21 cellular contexts compared by ENCODE assay signal in the genomic region with DNA sequence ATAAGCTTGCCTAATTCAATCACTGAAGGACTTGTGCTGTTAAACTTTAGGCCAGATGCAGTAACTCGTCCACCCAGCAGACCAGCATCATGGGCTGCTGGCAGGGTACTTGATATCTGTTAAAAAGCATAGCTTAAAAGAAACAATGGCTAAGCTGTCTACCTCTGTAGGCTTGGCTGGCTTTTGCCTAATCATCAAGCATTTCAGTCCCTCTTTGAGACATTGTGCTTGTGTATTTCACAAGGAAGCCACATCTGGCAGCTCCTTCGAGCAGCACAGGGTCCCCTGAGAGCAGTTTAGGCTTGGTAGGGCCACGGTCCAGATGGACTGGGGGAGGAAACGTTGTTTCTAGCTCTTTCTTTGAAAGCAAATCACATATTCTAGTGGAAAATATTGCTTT.
DNase-seq lines count a peak whose midpoint lies in the region; TF ChIP-seq lines count a peak whose summit lies in the region.
"Had no signal": no experiment of that assay in that cellular context is flagged by ENCODE, and none has a peak within 500 bp of the region (broad histone marks: within the 10 kb centered on the region; RNA-seq: fewer than 3 reads in every experiment).

No MANE protein-coding gene starts in this region.

- intact Hi-C loops in A673 (cut with micrococcal nuclease; ENCODE audit: unreplicated experiment): no loop called here

- no peaks in the 10 kb centered on the region for H3K36me3 Mint-ChIP-seq in nephron (ENCODE audit: low read depth)
- H3K36me3 Mint-ChIP-seq: CD14-positive monocyte, IgD-negative memory B cell had no signal

- no peaks in the 10 kb centered on the region for H3K9me3 Mint-ChIP-seq in nephron

- H3K4me3 ChIP-seq in A673 (ENCODE audit: low read depth, low read length, poor library complexity, severe bottlenecking): no peak overlapping the region
- no peak overlapping the region for H3K4me3 ChIP-seq in BLaER1 treated with 17β-estradiol and CSF1 and Interleukin-3, amounts not matched to agents 10 nM and 100 nM
- H3K4me3 ChIP-seq: MG63, PC-9, SJCRH30 had no signal

- H3K9ac ChIP-seq in BLaER1 treated with 17β-estradiol and CSF1 and Interleukin-3, amounts not matched to agents 10 nM and 100 nM: peak overlapping the region in 6 of 11 experiments; percentile 22 to 73 (median 62); a peak in 11 of 22 replicates

- no peaks in the 10 kb centered on the region for H3K9me3 ChIP-seq in A673 (ENCODE audit: low read depth, low read length, poor library complexity, severe bottlenecking)
- H3K9me3 ChIP-seq in BLaER1 treated with 17β-estradiol and CSF1 and Interleukin-3, amounts not matched to agents 10 nM and 100 nM (replicated peaks in 1 of 11): no peaks in the 10 kb centered on the region
- H3K9me3 ChIP-seq: MG63 had no signal

- peaks cover 4% of the 10 kb centered on the region for H3K4me1 ChIP-seq in A673 (ENCODE audit: insufficient read depth, low read length, poor library complexity, severe bottlenecking)
- peaks cover 0 to 20% (median 18%) of the 10 kb centered on the region in 10 experiments; a peak in 16 of 20 replicates for H3K4me1 ChIP-seq in BLaER1 treated with 17β-estradiol and CSF1 and Interleukin-3, amounts not matched to agents 10 nM and 100 nM

- CTCF ChIA-PET in A673 (lab: Charles Lee): no interaction called here

- peaks cover 21% of the 10 kb centered on the region for H3K4me1 Mint-ChIP-seq in nephron
- H3K4me1 Mint-ChIP-seq: CD14-positive monocyte had no signal

- H3K4me2 ChIP-seq in BLaER1 treated with 17β-estradiol and CSF1 and Interleukin-3, amounts not matched to agents 10 nM and 100 nM: peak overlapping the region in 10 of 11 experiments; percentile 11 to 70 (median 56); a peak in 19 of 22 replicates
- H3K4me2 ChIP-seq: PC-9 had no signal

- peak overlapping the region; percentile 56 to 79 (median 58) for H3K27ac Mint-ChIP-seq in nephron
- H3K27ac Mint-ChIP-seq: CD14-positive monocyte, IgD-negative memory B cell had no signal

- no peak overlapping the region for H3K4me3 Mint-ChIP-seq in nephron
- H3K4me3 Mint-ChIP-seq: CD14-positive monocyte, IgD-negative memory B cell had no signal

- no peak overlapping the region for H3K27ac ChIP-seq in A673 (ENCODE audit: low read depth, low read length, poor library complexity, severe bottlenecking)
- H3K27ac ChIP-seq in BLaER1 treated with 17β-estradiol and CSF1 and Interleukin-3, amounts not matched to agents 10 nM and 100 nM: peak overlapping the region in 7 of 11 experiments; percentile 59 to 89 (median 81); a peak in 14 of 22 replicates
- H3K27ac ChIP-seq: PC-9, RWPE1 had no signal

- no TSS peak for BruUV-seq in A673 (replicated peaks; lab: Mats Ljungman, UMichigan)

- DNase-seq in A673 (ENCODE audit: low spot score): peak; percentile 52
- DNase-seq in NCI-H524 (lab: John Stamatoyannopoulos, UW): peak; percentile 45 to 77
- no peak for DNase-seq in NCI-H1694 treated with DMSO at 0.1 percent for 48 hours (lab: John Stamatoyannopoulos, UW)
- no peak for DNase-seq in activated CD4-positive, alpha-beta T cell treated with anti-CD3 and anti-CD28 coated beads for 4 hours
- no peak for DNase-seq in SW 1271 (lab: John Stamatoyannopoulos, UW)
- DNase-seq: ACHN, DND-41, HCEC 1CT, Karpas-422, MG63, NCI-H1092, NCI-H1436 treated with DMSO at 0.1 percent for 48 hours, NCI-H2081 treated with DMSO at 0.1 percent for 48 hours, NCI-H510A, PC-9 had no signal

- no peaks in the 10 kb centered on the region for H3K27me3 Mint-ChIP-seq in nephron (ENCODE audit: low read depth)
- H3K27me3 Mint-ChIP-seq: IgD-negative memory B cell had no signal

- H3K27me3 ChIP-seq in A673 (replicated peaks; ENCODE audit: insufficient read depth, low read depth, low read length, poor library complexity): no peaks in the 10 kb centered on the region
- no peaks in the 10 kb centered on the region for H3K27me3 ChIP-seq in BLaER1 treated with 17β-estradiol and CSF1 and Interleukin-3, amounts not matched to agents 10 nM and 100 nM
- H3K27me3 ChIP-seq: MG63, SJCRH30 had no signal

- H4K20me1 ChIP-seq in BLaER1 treated with 17β-estradiol and CSF1 and Interleukin-3, amounts not matched to agents 10 nM and 100 nM: no peaks in the 10 kb centered on the region

- POLR2A ChIA-PET in A673 (lab: Charles Lee; ENCODE audit: low non-redundant PET): no interaction called here

- H3K36me3 ChIP-seq in A673 (ENCODE audit: insufficient read depth, low read length, poor library complexity, severe bottlenecking): no peaks in the 10 kb centered on the region
- no peaks in the 10 kb centered on the region for H3K36me3 ChIP-seq in BLaER1 treated with 17β-estradiol and CSF1 and Interleukin-3, amounts not matched to agents 10 nM and 100 nM
- H3K36me3 ChIP-seq: MG63, SJCRH30 had no signal

- TF ChIP-seq CTCF in A673 (conservative IDR thresholded peaks at IDR 0.05; ENCODE audit: low read depth, low read length) (no peak), nephron (IDR thresholded peaks at IDR 0.05; ENCODE audit: unreplicated experiment in 3 of 3) (no peak)

Comparison
In these comparisons a context has a peak if more than half of its experiments do, and no peak if none do; other contexts are left out.
1. DNase-seq: peak in A673 (single experiment) and NCI-H524 (2 of 2); none in NCI-H1694 treated with DMSO at 0.1 percent for 48 hours (single experiment), activated CD4-positive, alpha-beta T cell treated with anti-CD3 and anti-CD28 coated beads for 4 hours (0 of 2) and SW 1271 (0 of 2).